13 cellular contexts compared by ENCODE assay signal in genomic region chr2:182593394-182593707, GRCh38.
DNase-seq lines count a peak whose midpoint lies in the region; ATAC-seq, FAIRE-seq and TF ChIP-seq lines count a peak whose summit lies in the region.
"Had no signal": no experiment of that assay in that cellular context is flagged by ENCODE, and none has a peak within 500 bp of the region (broad histone marks: within the 10 kb centered on the region; RNA-seq: fewer than 3 reads in every experiment).

No MANE protein-coding gene starts in this region.

- intact Hi-C loops in MCF 10A (cut with micrococcal nuclease) (no loop called here), breast epithelium (cut with DNase I; ENCODE audit: low total_unique reads) (no loop called here), ovary (cut with DNase I) (loop anchor here in 1 of 4 donors (10.0 kb wide), 1 partner anchor 51 kb away; no protein-coding TSS in a partner anchor)

- no peak overlapping the region for H3K4me3 Mint-ChIP-seq in MCF 10A (ENCODE audit: unreplicated experiment)
- H3K4me3 Mint-ChIP-seq: activated CD4-positive, alpha-beta memory T cell treated with anti-CD3 and anti-CD28 coated beads for 36 hours had no signal

- H3K36me3 ChIP-seq in breast epithelium = no peaks in the 10 kb centered on the region
- H3K36me3 ChIP-seq in ovary = no peaks in the 10 kb centered on the region
- H3K36me3 ChIP-seq: BE2C had no signal

- no peak for TF ChIP-seq EP300 in ovary (IDR thresholded peaks at IDR 0.05)

- no peaks in the 10 kb centered on the region for H3K27me3 Mint-ChIP-seq in MCF 10A (ENCODE audit: insufficient read depth, unreplicated experiment)

- no peak for TF ChIP-seq POLR2A in breast epithelium (IDR thresholded peaks at IDR 0.05)
- no peak for TF ChIP-seq POLR2A in ovary (IDR thresholded peaks at IDR 0.05)

- H3K9me3 ChIP-seq in breast epithelium (no peaks in the 10 kb centered on the region), ovary (no peaks in the 10 kb centered on the region)
- H3K9me3 ChIP-seq: BE2C had no signal

- H3K36me3 Mint-ChIP-seq in MCF 10A (ENCODE audit: insufficient read depth, unreplicated experiment) = peaks cover 6% of the 10 kb centered on the region
- H3K36me3 Mint-ChIP-seq: activated CD4-positive, alpha-beta memory T cell treated with anti-CD3 and anti-CD28 coated beads for 36 hours had no signal

- no peak for FAIRE-seq in urothelium cell line (lab: Jason Lieb, UNC)

- CTCF ChIA-PET in MCF 10A (lab: Yijun Ruan, JAX) = interaction anchor here (0.7 kb wide), 1 partner anchor 21 kb away, joined by 3 read pairs; no protein-coding TSS in a partner anchor

- H3K4me1 ChIP-seq in breast epithelium = no peaks in the 10 kb centered on the region
- H3K4me1 ChIP-seq in ovary (ENCODE audit: insufficient read depth) = no peaks in the 10 kb centered on the region
- H3K4me1 ChIP-seq: BE2C had no signal

- peaks cover 13% of the 10 kb centered on the region for H3K4me1 Mint-ChIP-seq in MCF 10A (ENCODE audit: insufficient read depth, unreplicated experiment)

- peak overlapping the region; percentile 20 for H3K27ac Mint-ChIP-seq in MCF 10A (ENCODE audit: low read depth, unreplicated experiment)
- H3K27ac Mint-ChIP-seq: activated CD4-positive, alpha-beta memory T cell treated with anti-CD3 and anti-CD28 coated beads for 36 hours had no signal

- DNase-seq in MCF 10A (ENCODE audit: unreplicated experiment) (peak; percentile 71), breast epithelium (ENCODE audit: low spot score in 2 of 2) (no peak), SW480 (ENCODE audit: low spot score) (peak; percentile 19), fibroblast of the conjunctiva (ENCODE audit: low read depth) (peak; percentile 55), urothelium cell line (ENCODE audit: low spot score) (peak; percentile 19), ovary (no peak)
- DNase-seq: activated CD4-positive, alpha-beta memory T cell treated with anti-CD3 and anti-CD28 coated beads for 36 hours; BE2C; midbrain; NCI-H1048; stimulated activated naive CD8-positive, alpha-beta T cell treated with anti-CD3 and anti-CD28 coated beads, Interleukin-15, Interleukin-2, amounts not matched to agents 100 U/mL and 50 U/mL, for 24 hours had no signal

- BruUV-seq in MCF 10A (replicated peaks; lab: Mats Ljungman, UMichigan) = no TSS peak

- POLR2A ChIA-PET in MCF 10A (lab: Yijun Ruan, JAX) = no interaction called here

- ATAC-seq in HG03354 (IDR thresholded peaks at IDR 0.05; ENCODE audit: poor library complexity, severe bottlenecking, unreplicated experiment) (no peak), GM18873 (IDR thresholded peaks at IDR 0.05; ENCODE audit: low FRiP score, unreplicated experiment) (no peak)
- ATAC-seq: stimulated activated naive CD8-positive, alpha-beta T cell treated with anti-CD3 and anti-CD28 coated beads, Interleukin-15, Interleukin-2, amounts not matched to agents 100 U/mL and 50 U/mL, for 24 hours had no signal

- no peak overlapping the region for H3K27ac ChIP-seq in breast epithelium
- H3K27ac ChIP-seq in ovary = no peak overlapping the region

- H3K4me3 ChIP-seq in breast epithelium (no peak overlapping the region), ovary (no peak overlapping the region)

- no peaks in the 10 kb centered on the region for H3K9me3 Mint-ChIP-seq in MCF 10A (ENCODE audit: unreplicated experiment)
- H3K9me3 Mint-ChIP-seq: activated CD4-positive, alpha-beta memory T cell treated with anti-CD3 and anti-CD28 coated beads for 36 hours had no signal

- TF ChIP-seq CTCF in MCF 10A (IDR thresholded peaks at IDR 0.05; ENCODE audit: unreplicated experiment) (no peak), breast epithelium (IDR thresholded peaks at IDR 0.05) (no peak), ovary (IDR thresholded peaks at IDR 0.05) (no peak)

- H3K27me3 ChIP-seq in breast epithelium (no peaks in the 10 kb centered on the region), ovary (peaks cover 3% of the 10 kb centered on the region)
- H3K27me3 ChIP-seq: BE2C had no signal

- 18 to 27% (median 19%) methylated on average over 2 of the region's 2 CpGs for WGBS in ovary, 3 donors

Comparison
In these comparisons a context has a peak if more than half of its experiments do, and no peak if none do; other contexts are left out.
1. DNase-seq: peak in MCF 10A (single experiment), SW480 (single experiment), fibroblast of the conjunctiva (single experiment) and urothelium cell line (single experiment); none in breast epithelium (0 of 2) and ovary (0 of 5).